8 cellular contexts compared by ENCODE assay signal in genomic region chr1:154983776-154984466, GRCh38. TPM values are rescaled to one million over a fixed set of nuclear protein-coding genes. Genes with fewer than 3 reads are reported as not detected.
DNase-seq lines count a peak whose midpoint lies in the region; ATAC-seq and TF ChIP-seq lines count a peak whose summit lies in the region.

No MANE protein-coding gene starts in this region.

- intact Hi-C loops in spleen (cut with DNase I; ENCODE audit: low total_unique reads): no loop called here

- H3K4me3 ChIP-seq in SJCRH30 (peak overlapping the region; percentile 70), iPS DF 6.9 (ENCODE audit: low read length) (peak overlapping the region; percentile 88; the same call in 1 of the 2 replicates), spleen (peak overlapping the region; percentile 66 to 92 (median 75))

- WGBS in iPS DF 6.9 (ENCODE audit: insufficient coverage, insufficient read length): no CpG with 5 or more reads among the region's 17 CpGs
- WGBS in spleen, 5 donors: 16 to 23% (median 20%) methylated on average over 16 to 17 of the region's 17 CpGs

- H3K36me3 ChIP-seq in SJCRH30 (peaks cover 25% of the 10 kb centered on the region), iPS DF 6.9 (ENCODE audit: control insufficient read depth, insufficient read depth, low read length) (peaks cover 16% of the 10 kb centered on the region), spleen (peaks cover 0 to 51% (median 18%) of the 10 kb centered on the region in 6 donors)

- no peak overlapping the region for H3K4me3 Mint-ChIP-seq in T-helper 17 cell

- H3K27ac ChIP-seq in SJCRH30 (peak overlapping the region; percentile 31), iPS DF 6.9 (ENCODE audit: low read length) (no peak overlapping the region), spleen (peak overlapping the region; percentile 40 to 84 (median 76))

- H3K9me3 ChIP-seq in SJCRH30 (replicated peaks): no peaks in the 10 kb centered on the region
- H3K9me3 ChIP-seq in iPS DF 6.9 (ENCODE audit: control insufficient read depth, insufficient read depth, low read length): no peaks in the 10 kb centered on the region
- H3K9me3 ChIP-seq in spleen: no peaks in the 10 kb centered on the region
- H3K9me3 ChIP-seq in T-helper 17 cell (ENCODE audit: control insufficient read depth, low read length, poor library complexity, severe bottlenecking): no peaks in the 10 kb centered on the region

- peaks cover 14% of the 10 kb centered on the region for H3K4me1 Mint-ChIP-seq in T-helper 17 cell

- no peak for TF ChIP-seq POLR2A in spleen (IDR thresholded peaks at IDR 0.05)

- H3K27ac Mint-ChIP-seq in T-helper 17 cell: no peak overlapping the region

- H3K4me1 ChIP-seq in SJCRH30: no peaks in the 10 kb centered on the region
- H3K4me1 ChIP-seq in iPS DF 6.9 (ENCODE audit: control insufficient read depth, insufficient read depth, low read length): no peaks in the 10 kb centered on the region
- peaks cover 11 to 65% (median 30%) of the 10 kb centered on the region in 6 donors for H3K4me1 ChIP-seq in spleen

- no peaks in the 10 kb centered on the region for H3K27me3 Mint-ChIP-seq in T-helper 17 cell

- ATAC-seq in T-helper 17 cell (no peak), HG02885 (IDR thresholded peaks at IDR 0.05; ENCODE audit: poor library complexity, unreplicated experiment) (no peak), HG03095 (IDR thresholded peaks at IDR 0.05; ENCODE audit: unreplicated experiment) (no peak)

- peak; percentile 38 for DNase-seq in DMS 273 (lab: John Stamatoyannopoulos, UW; ENCODE audit: unreplicated experiment)
- DNase-seq in DMS 273 treated with DMSO at 0.1 percent for 48 hours (lab: John Stamatoyannopoulos, UW): no peak
- DNase-seq in SJCRH30: no peak
- DNase-seq in iPS DF 6.9 (ENCODE audit: low read depth, low spot score): no peak
- peak; percentile 79 for DNase-seq in spleen
- no peak for DNase-seq in T-helper 17 cell

- H3K36me3 Mint-ChIP-seq in T-helper 17 cell (ENCODE audit: low read depth): no peaks in the 10 kb centered on the region

- TF ChIP-seq CTCF in spleen (IDR thresholded peaks at IDR 0.05 in 8 of 11, conservative IDR thresholded peaks at IDR 0.05 in 3 of 11): no peak

- no peaks in the 10 kb centered on the region for H3K27me3 ChIP-seq in SJCRH30
- no peaks in the 10 kb centered on the region for H3K27me3 ChIP-seq in iPS DF 6.9 (ENCODE audit: control insufficient read depth, insufficient read depth, low read length)
- no peaks in the 10 kb centered on the region for H3K27me3 ChIP-seq in spleen (replicated peaks in 1 of 7)

RNA-seq across cellular contexts. Expression of gene FLAD1, which starts 0.8 kb away (rescaled TPM):
- 25.6 and 28.0 TPM in 2 replicates for total RNA-seq in SJCRH30 (2014; rRNA removed; shearing (Covaris generic))
- 10 to 100 TPM; 27.1 to 35.8 (median 30.3) TPM for total RNA-seq in spleen
- polyA plus RNA-seq in spleen: 10 to 100 TPM; 31.9 to 43.4 (median 40.1) TPM
- 10 to 100 TPM; 33.2 to 34.7 TPM for total RNA-seq in T-helper 17 cell

RNA-seq across cellular contexts. Expression of gene CKS1B, which starts 9.4 kb away (rescaled TPM):
- 299 and 303 TPM in 2 replicates for total RNA-seq in SJCRH30 (2014; rRNA removed; shearing (Covaris generic))
- 10 to 100 TPM; 15.7 to 42.5 (median 27.2) TPM for total RNA-seq in spleen
- 10 to 100 TPM; 17.0 to 51.5 (median 43.2) TPM for polyA plus RNA-seq in spleen
- 1 to 10 TPM; 9.3 to 9.4 TPM for total RNA-seq in T-helper 17 cell

RNA-seq across cellular contexts. Expression of gene LENEP, which starts 9.5 kb away (rescaled TPM):
- not detected in 2 replicates for total RNA-seq in SJCRH30 (2014; rRNA removed; shearing (Covaris generic))
- total RNA-seq in spleen: under 1 TPM in 1 of 7 donors, not detected in 6; 0.60 TPM
- polyA plus RNA-seq in spleen: not detected
- not detected for total RNA-seq in T-helper 17 cell

RNA-seq across cellular contexts. Expression of gene SHC1, which starts 13.4 kb away (rescaled TPM):
- 102 and 110 TPM in 2 replicates for total RNA-seq in SJCRH30 (2014; rRNA removed; shearing (Covaris generic))
- total RNA-seq in spleen (100 to 1,000 TPM in 4 of 7 donors, 10 to 100 TPM in 3; 63.4 to 133 (median 108) TPM), T-helper 17 cell (100 to 1,000 TPM in 1 of 2 donors, 10 to 100 TPM in 1; 99.5 to 105 TPM)
- polyA plus RNA-seq in spleen: 10 to 100 TPM; 36.8 to 49.8 (median 48.6) TPM

RNA-seq across cellular contexts. Expression of gene ZBTB7B, which starts 18.7 kb away (rescaled TPM):
- 4.8 and 5.6 TPM in 2 replicates for total RNA-seq in SJCRH30 (2014; rRNA removed; shearing (Covaris generic))
- total RNA-seq in spleen: 10 to 100 TPM; 44.0 to 88.9 (median 68.8) TPM
- polyA plus RNA-seq in spleen: 10 to 100 TPM; 11.1 to 38.6 (median 13.4) TPM
- 10 to 100 TPM; 63.8 to 73.6 TPM for total RNA-seq in T-helper 17 cell

Comparison
In these comparisons a context has a peak if more than half of its experiments do, and no peak if none do; other contexts are left out.
1. DNase-seq: peak in DMS 273 (single experiment) and spleen (single experiment); none in DMS 273 treated with DMSO at 0.1 percent for 48 hours (single experiment), SJCRH30 (0 of 2), iPS DF 6.9 (single experiment) and T-helper 17 cell (0 of 3).
2. Peak in every context shown above with its lines, with median percentiles within 50 percentile points of each other: H3K4me3 ChIP-seq.